ENCODE assay signal across 19 cellular contexts in the genomic region with DNA sequence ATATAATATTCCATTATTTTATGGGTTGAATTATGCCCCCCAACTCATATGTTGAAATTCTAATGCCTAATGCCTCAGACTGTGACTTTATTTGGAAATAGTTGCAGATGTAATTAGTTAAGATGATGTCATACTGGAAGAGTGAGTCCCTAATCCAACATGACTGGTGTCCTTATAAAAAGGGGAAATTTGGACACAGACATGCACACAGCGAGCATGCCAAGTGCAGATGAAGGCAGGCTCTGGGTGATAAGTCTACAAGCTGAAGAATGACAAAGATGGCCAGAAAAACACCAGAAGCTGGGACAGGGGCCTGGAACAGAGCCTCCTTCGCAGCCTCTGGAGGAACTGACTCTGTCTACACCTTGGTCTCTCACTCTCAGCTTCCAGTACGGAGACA.
"Had no signal": no experiment of that assay in that cellular context is flagged by ENCODE, and none has a peak within 500 bp of the region (broad histone marks: within the 10 kb centered on the region; RNA-seq: fewer than 3 reads in every experiment).

No MANE protein-coding gene starts in this region.

- H3K4me3 ChIP-seq: lower lobe of right lung, pancreas, prostate gland, spleen, tibial artery, upper lobe of right lung had no signal

- H3K36me3 ChIP-seq: lower lobe of right lung, pancreas, prostate gland, spleen, tibial artery, upper lobe of right lung had no signal

- DNase-seq: cerebellar nuclear complex; dermis blood vessel endothelial cell; endodermal cell; erythroblast; foreskin melanocyte; hippocampal formation; lower lobe of right lung; natural killer cell; nucleus accumbens; pancreas; spleen; stimulated activated CD4-positive, alpha-beta T cell treated with anti-CD3 and anti-CD28 coated beads, Interleukin-15, amount 100 ng/mL, for 24 hours; stimulated activated CD4-positive, alpha-beta T cell treated with anti-CD3 and anti-CD28 coated beads, Interleukin-1b, Interleukin-23, amount 100 ng/mL, for 48 hours; stimulated activated CD4-positive, alpha-beta T cell treated with anti-CD3 and anti-CD28 coated beads, Interleukin-4, amount 100 ng/mL, for 24 hours; tibial artery; upper lobe of right lung had no signal

- H3K9me3 ChIP-seq: lower lobe of right lung, pancreas, prostate gland, spleen, tibial artery, upper lobe of right lung had no signal

- H3K27me3 ChIP-seq: pancreas, tibial artery, upper lobe of right lung had no signal

- H3K4me1 ChIP-seq: pancreas, prostate gland had no signal

- ATAC-seq: lower lobe of right lung; natural killer cell; pancreas; sciatic nerve; stimulated activated memory B cell treated with anti-CD40 and anti-IgM and Interleukin-4, amounts not matched to agents 10 μg/mL and 1 μg/mL and 100 μg/mL, for 72 hours; upper lobe of right lung had no signal

- H3K27ac ChIP-seq: lower lobe of right lung, pancreas, prostate gland, spleen, upper lobe of right lung had no signal
